ENCODE assay signal across 20 cellular contexts in genomic region chr7:20107582-20107981, GRCh38.
DNase-seq lines count a peak whose midpoint lies in the region; ATAC-seq and TF ChIP-seq lines count a peak whose summit lies in the region.
"Had no signal": no experiment of that assay in that cellular context is flagged by ENCODE, and none has a peak within 500 bp of the region (broad histone marks: within the 10 kb centered on the region; RNA-seq: fewer than 3 reads in every experiment).

No MANE protein-coding gene starts in this region.

- H3K4me1 ChIP-seq in gastroesophageal sphincter (peaks cover 0 to 9% (median 0%) of the 10 kb centered on the region in 3 donors), urinary bladder (ENCODE audit: insufficient read depth) (peaks cover 1% of the 10 kb centered on the region)
- H3K4me1 ChIP-seq: left lung had no signal

- no peak for TF ChIP-seq CTCF in gastroesophageal sphincter (IDR thresholded peaks at IDR 0.05)

- H3K27me3 ChIP-seq in gastroesophageal sphincter, result no peaks in the 10 kb centered on the region
- H3K27me3 ChIP-seq: left lung had no signal

- DNase-seq in GM04503 (ENCODE audit: low read depth) (peak; percentile 61), NCI-H446 (lab: John Stamatoyannopoulos, UW) (peak; percentile 12 to 22), NCI-H1092 treated with DMSO at 0.1 percent for 48 hours (lab: John Stamatoyannopoulos, UW) (no peak)
- DNase-seq in activated T-cell treated with anti-CD3 and anti-CD28 coated beads, Interleukin-2, amount 50 U/mL, for 48 hours, result no peak
- DNase-seq: activated CD4-positive, alpha-beta T cell treated with anti-CD3 and anti-CD28 coated beads for 36 hours; activated CD8-positive, alpha-beta memory T cell treated with anti-CD3 and anti-CD28 coated beads, Interleukin-2, amount 50 U/mL, for 4 hours; activated naive CD4-positive, alpha-beta T cell treated with Interleukin-2 at 50 U/mL for 16 hours; DMS 273 treated with DMSO at 0.1 percent for 48 hours; left lung; MM.1S; NCI-H2081 treated with DMSO at 0.1 percent for 48 hours; NCI-H748 treated with DMSO at 0.1 percent for 48 hours; SK-N-SH; stimulated activated CD4-positive, alpha-beta T cell treated with anti-CD3 and anti-CD28 coated beads, Interleukin-4, amount 100 ng/mL, for 24 hours; T1000 had no signal

- ATAC-seq in gastroesophageal sphincter, result no peak
- no peak for ATAC-seq in HG03039 (IDR thresholded peaks at IDR 0.05; ENCODE audit: unreplicated experiment)
- ATAC-seq: activated CD4-positive, alpha-beta T cell treated with anti-CD3 and anti-CD28 coated beads for 36 hours; left lung; Panc1 had no signal

- H3K36me3 ChIP-seq in gastroesophageal sphincter (no peaks in the 10 kb centered on the region), urinary bladder (ENCODE audit: insufficient read depth) (no peaks in the 10 kb centered on the region)
- H3K36me3 ChIP-seq: left lung had no signal

- peak overlapping the region; percentile 12 to 53 (median 44) for H3K27ac ChIP-seq in gastroesophageal sphincter
- peak overlapping the region; percentile 5 for H3K27ac ChIP-seq in urinary bladder (ENCODE audit: low read depth)
- H3K27ac ChIP-seq: C4-2B, left lung had no signal

- TF ChIP-seq POLR2A in gastroesophageal sphincter (IDR thresholded peaks at IDR 0.05), result no peak

- H3K9me3 ChIP-seq in gastroesophageal sphincter, result no peaks in the 10 kb centered on the region
- H3K9me3 ChIP-seq: left lung, SK-N-SH had no signal

- H3K4me3 ChIP-seq in gastroesophageal sphincter, result no peak overlapping the region
- no peak overlapping the region for H3K4me3 ChIP-seq in urinary bladder (ENCODE audit: low read depth, low read length)
- H3K4me3 ChIP-seq: left lung had no signal

- TF ChIP-seq EP300 in gastroesophageal sphincter (IDR thresholded peaks at IDR 0.05), result no peak

- WGBS in gastroesophageal sphincter (ENCODE audit: low coverage in 1 of 2), 2 donors, result 15 to 40% methylated on average over 3 of the region's 3 CpGs
- WGBS in urinary bladder, result 27% methylated on average over 3 of the region's 3 CpGs

Comparison
In these comparisons a context has a peak if more than half of its experiments do, and no peak if none do; other contexts are left out.
1. DNase-seq: peak in GM04503 (single experiment) and NCI-H446 (2 of 2); none in NCI-H1092 treated with DMSO at 0.1 percent for 48 hours (single experiment) and activated T-cell treated with anti-CD3 and anti-CD28 coated beads, Interleukin-2, amount 50 U/mL, for 48 hours (0 of 2).